12 cellular contexts compared by ENCODE assay signal in genomic region chr1:228900099-228900965, GRCh38.
DNase-seq lines count a peak whose midpoint lies in the region; ATAC-seq and TF ChIP-seq lines count a peak whose summit lies in the region.
"Had no signal": no experiment of that assay in that cellular context is flagged by ENCODE, and none has a peak within 500 bp of the region (broad histone marks: within the 10 kb centered on the region; RNA-seq: fewer than 3 reads in every experiment).

No MANE protein-coding gene starts in this region.

- no peak for TF ChIP-seq EP300 in ovary (IDR thresholded peaks at IDR 0.05)

- no peak for ATAC-seq in left cardiac atrium
- no peak for ATAC-seq in GM21528 (IDR thresholded peaks at IDR 0.05; ENCODE audit: low FRiP score, unreplicated experiment)
- ATAC-seq in HG02884 (IDR thresholded peaks at IDR 0.05; ENCODE audit: unreplicated experiment), result no peak

- intact Hi-C loops in left ventricle myocardium inferior (cut with micrococcal nuclease) (no loop called here), left cardiac atrium (cut with DNase I) (no loop called here), ovary (cut with DNase I) (loop anchor here in 2 of 4 donors (10.0 kb wide), 2 partner anchors 96 to 166 kb away; partner anchors contain the start of gene RHOU (in 1 of the 2)), vagina (cut with DNase I) (no loop called here)

- H3K4me1 ChIP-seq in left ventricle myocardium inferior, result peaks cover 19% of the 10 kb centered on the region
- H3K4me1 ChIP-seq in ovary (ENCODE audit: insufficient read depth), result peaks cover 15% of the 10 kb centered on the region
- H3K4me1 ChIP-seq in vagina, result peaks cover 42% of the 10 kb centered on the region

- H3K27me3 ChIP-seq in left ventricle myocardium inferior (ENCODE audit: low read depth) (peaks cover 31% of the 10 kb centered on the region), ovary (no peaks in the 10 kb centered on the region), vagina (no peaks in the 10 kb centered on the region)

- H3K27ac ChIP-seq in left ventricle myocardium inferior (replicated peaks) (no peak overlapping the region), ovary (peak overlapping the region in 1 of 2 donors; percentile 78), vagina (peak overlapping the region; percentile 59)
- H3K27ac ChIP-seq: WERI-Rb-1 had no signal

- H3K36me3 ChIP-seq in left ventricle myocardium inferior (no peaks in the 10 kb centered on the region), ovary (no peaks in the 10 kb centered on the region), vagina (no peaks in the 10 kb centered on the region)
- H3K36me3 ChIP-seq: WERI-Rb-1 had no signal

- TF ChIP-seq CTCF in left ventricle myocardium inferior (IDR thresholded peaks at IDR 0.05; ENCODE audit: borderline replicate concordance), result no peak
- no peak for TF ChIP-seq CTCF in fibroblast of the aortic adventitia (IDR thresholded peaks at IDR 0.05; ENCODE audit: insufficient read depth, low read length)
- no peak for TF ChIP-seq CTCF in ovary (IDR thresholded peaks at IDR 0.05)
- no peak for TF ChIP-seq CTCF in vagina (IDR thresholded peaks at IDR 0.05)

- DNase-seq in left ventricle myocardium inferior, result peak; percentile 22
- DNase-seq in left cardiac atrium, result no peak
- DNase-seq in fibroblast of the aortic adventitia (ENCODE audit: low read depth), result peak; percentile 22
- DNase-seq in ovary, result peak; percentile 51 to 73 (median 60)
- peak in 1 of 2 donors; percentile 94 for DNase-seq in vagina (ENCODE audit: extremely low spot score in 2 of 2)
- no peak for DNase-seq in NCI-H1417 treated with DMSO at 0.1 percent for 48 hours (lab: John Stamatoyannopoulos, UW)
- DNase-seq: DMS 273 treated with DMSO at 0.1 percent for 48 hours, GOT3, NCI-H748 treated with DMSO at 0.1 percent for 48 hours, WERI-Rb-1 had no signal

- TF ChIP-seq POLR2A in ovary (IDR thresholded peaks at IDR 0.05) (no peak), vagina (IDR thresholded peaks at IDR 0.05) (no peak)

- H3K4me3 ChIP-seq in left ventricle myocardium inferior (no peak overlapping the region), fibroblast of the aortic adventitia (ENCODE audit: low read depth, low read length) (no peak overlapping the region), ovary (no peak overlapping the region), vagina (no peak overlapping the region)

- no peaks in the 10 kb centered on the region for H3K9me3 ChIP-seq in left ventricle myocardium inferior (replicated peaks)
- no peaks in the 10 kb centered on the region for H3K9me3 ChIP-seq in ovary
- H3K9me3 ChIP-seq in vagina, result no peaks in the 10 kb centered on the region

- 16 to 28% (median 22%) methylated on average over 17 of the region's 17 CpGs for WGBS in ovary, 3 donors

Comparison
In these comparisons a context has a peak if more than half of its experiments do, and no peak if none do; other contexts are left out.
1. DNase-seq: peak in left ventricle myocardium inferior (single experiment), fibroblast of the aortic adventitia (single experiment) and ovary (5 of 5); none in left cardiac atrium (single experiment) and NCI-H1417 treated with DMSO at 0.1 percent for 48 hours (single experiment).